In the genomic region with DNA sequence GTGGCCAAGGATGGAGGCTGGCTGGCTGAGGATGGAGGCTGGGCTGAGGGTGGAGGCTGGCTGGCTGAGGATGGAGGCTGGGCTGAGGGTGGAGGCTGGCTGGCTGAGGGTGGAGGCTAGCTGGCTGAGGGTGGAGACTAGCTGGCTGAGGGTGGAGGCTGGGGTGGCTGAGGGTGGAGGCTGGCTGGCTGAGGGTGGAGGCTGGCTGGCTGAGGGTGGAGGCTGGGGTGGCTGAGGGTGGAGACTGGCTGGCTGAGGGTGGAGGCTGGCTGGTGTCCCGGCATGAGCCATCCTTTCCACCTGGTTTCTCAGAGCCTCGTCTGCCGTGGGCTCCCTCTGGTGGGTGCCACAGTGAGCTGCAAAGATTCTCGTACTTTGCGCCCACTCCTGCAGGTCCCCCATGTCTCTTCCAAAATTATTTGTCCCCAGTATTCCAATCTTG, we compare ENCODE assay signal across 8 cellular contexts.
DNase-seq lines count a peak whose midpoint lies in the region; ATAC-seq and TF ChIP-seq lines count a peak whose summit lies in the region.

No MANE protein-coding gene starts in this region.

- H3K27ac Mint-ChIP-seq in activated CD8-positive, alpha-beta T cell treated with anti-CD3 and anti-CD28 coated beads, Interleukin-2, amount 10 ng/mL, durations not matched to agents 7 days and 5 days: no peak overlapping the region

- intact Hi-C loops in IMR-90 (cut with micrococcal nuclease) (no loop called here), tibial artery (cut with DNase I; ENCODE audit: low total_unique reads) (no loop called here)

- 45% methylated on average over 5 of the region's 5 CpGs; no CpG with 5 or more reads in 1 of the 2 experiments for WGBS in IMR-90 (ENCODE audit: extremely low coverage in 2 of 2, insufficient read length in 1 of 2), 2 experiments

- H3K4me3 ChIP-seq in IMR-90 (ENCODE audit: insufficient read depth, low read depth, low read length) (no peak overlapping the region), tibial artery (no peak overlapping the region)

- H3K79me1 ChIP-seq in IMR-90 (ENCODE audit: low read depth in 1 of 2, low read length in 2 of 2): no peaks in the 10 kb centered on the region

- H3K56ac ChIP-seq in IMR-90 (ENCODE audit: extremely low read depth, insufficient read depth, low read length): no peak overlapping the region

- peak; percentile 88 for DNase-seq in DMS 273 (lab: John Stamatoyannopoulos, UW; ENCODE audit: unreplicated experiment)
- DNase-seq in DMS 273 treated with DMSO at 0.1 percent for 48 hours (lab: John Stamatoyannopoulos, UW): no peak
- peak; percentile 25 for DNase-seq in IMR-90
- DNase-seq in activated CD8-positive, alpha-beta T cell treated with anti-CD3 and anti-CD28 coated beads, Interleukin-2, amount 10 ng/mL, durations not matched to agents 7 days and 5 days: peak; percentile 42
- peak; percentile 28 for DNase-seq in iris pigment epithelial cell (ENCODE audit: low read depth)
- peak in 1 of 2 donors; percentile 60 for DNase-seq in tibial artery
- no peak for DNase-seq in effector CD4-positive, alpha-beta T cell

- H2AK9ac ChIP-seq in IMR-90 (replicated peaks; ENCODE audit: low read depth, low read length, poor library complexity): no peak overlapping the region

- H4K91ac ChIP-seq in IMR-90 (ENCODE audit: insufficient read depth, low read depth, low read length): no peak overlapping the region

- H3K23ac ChIP-seq in IMR-90 (ENCODE audit: low read depth, low read length): no peak overlapping the region

- no peak overlapping the region for H4K8ac ChIP-seq in IMR-90 (ENCODE audit: low read depth in 2 of 2, low read length in 2 of 2)

- H3K36me3 Mint-ChIP-seq in activated CD8-positive, alpha-beta T cell treated with anti-CD3 and anti-CD28 coated beads, Interleukin-2, amount 10 ng/mL, durations not matched to agents 7 days and 5 days (ENCODE audit: low read depth): no peaks in the 10 kb centered on the region

- H2AK5ac ChIP-seq in IMR-90 (ENCODE audit: low read depth, low read length): no peak overlapping the region

- no peak overlapping the region for H3K14ac ChIP-seq in IMR-90 (replicated peaks; ENCODE audit: low read depth, low read length)

- H3K9me3 ChIP-seq in IMR-90 (ENCODE audit: control insufficient read depth, insufficient read depth, low read length) (peaks cover 9% of the 10 kb centered on the region), tibial artery (peaks cover 0 to 9% (median 7%) of the 10 kb centered on the region in 3 donors)

- dilution Hi-C loops in IMR-90 (cut with HindIII; ENCODE audit: low sequenced_read_pairs, unreplicated experiment): no loop called here

- TF ChIP-seq RAD21 in IMR-90 (IDR thresholded peaks at IDR 0.05; ENCODE audit: low read length): peak; percentile 48

- H3K4ac ChIP-seq in IMR-90 (ENCODE audit: low read depth, low read length): no peak overlapping the region

- H2BK20ac ChIP-seq in IMR-90 (ENCODE audit: low read depth, low read length): no peak overlapping the region

- no peak overlapping the region for H3K18ac ChIP-seq in IMR-90 (ENCODE audit: low read depth, low read length)

- H2AFZ ChIP-seq in IMR-90 (replicated peaks; ENCODE audit: low read length, poor library complexity): no peak overlapping the region

- no peak overlapping the region for H3K9ac ChIP-seq in IMR-90 (ENCODE audit: low read depth, low read length)

- no TSS peak for BruUV-seq in IMR-90 (replicated peaks; lab: Mats Ljungman, UMichigan)

- no peaks in the 10 kb centered on the region for H4K20me1 ChIP-seq in IMR-90 (ENCODE audit: insufficient read depth, low read length)

- H3K9me3 Mint-ChIP-seq in activated CD8-positive, alpha-beta T cell treated with anti-CD3 and anti-CD28 coated beads, Interleukin-2, amount 10 ng/mL, durations not matched to agents 7 days and 5 days (ENCODE audit: insufficient read depth): peaks cover 14% of the 10 kb centered on the region

- ATAC-seq in IMR-90 (ENCODE audit: low read depth): peak; percentile 60
- peak; percentile 47 for ATAC-seq in activated CD8-positive, alpha-beta T cell treated with anti-CD3 and anti-CD28 coated beads, Interleukin-2, amount 10 ng/mL, durations not matched to agents 7 days and 5 days
- ATAC-seq in GM19455 (IDR thresholded peaks at IDR 0.05; ENCODE audit: unreplicated experiment): no peak

- H2BK5ac ChIP-seq in IMR-90 (ENCODE audit: low read depth, low read length, poor library complexity, severe bottlenecking): no peak overlapping the region

- peaks cover 11% of the 10 kb centered on the region for H3K27me3 Mint-ChIP-seq in activated CD8-positive, alpha-beta T cell treated with anti-CD3 and anti-CD28 coated beads, Interleukin-2, amount 10 ng/mL, durations not matched to agents 7 days and 5 days (ENCODE audit: low read depth)

- peaks cover 11% of the 10 kb centered on the region for H3K27me3 ChIP-seq in IMR-90 (ENCODE audit: control insufficient read depth, insufficient read depth, low read length)
- peaks cover 0 to 50% of the 10 kb centered on the region in 2 donors for H3K27me3 ChIP-seq in tibial artery

- no peak overlapping the region for H3K4me2 ChIP-seq in IMR-90 (ENCODE audit: low read depth, low read length)

- H3K36me3 ChIP-seq in IMR-90 (ENCODE audit: control insufficient read depth, insufficient read depth, low read length) (no peaks in the 10 kb centered on the region), tibial artery (no peaks in the 10 kb centered on the region)

- H3K9me1 ChIP-seq in IMR-90 (ENCODE audit: insufficient read depth, low read length): no peaks in the 10 kb centered on the region

- CTCF ChIA-PET in IMR-90 (lab: Yijun Ruan, JAX): no interaction called here
- CTCF ChIA-PET in activated CD8-positive, alpha-beta T cell treated with anti-CD3 and anti-CD28 coated beads, Interleukin-2, amount 10 ng/mL, durations not matched to agents 7 days and 5 days (lab: Charles Lee): interaction anchor here (1.1 kb wide), 2 partner anchors 166 to 590 kb away, joined by 3 to 4 read pairs; no protein-coding TSS in a partner anchor

- H3K4me1 ChIP-seq in IMR-90 (ENCODE audit: control insufficient read depth, insufficient read depth, low read length) (no peaks in the 10 kb centered on the region), tibial artery (no peaks in the 10 kb centered on the region)

- no peak overlapping the region for H4K5ac ChIP-seq in IMR-90 (ENCODE audit: low read depth, low read length)

- peaks cover 7% of the 10 kb centered on the region for H3K4me1 Mint-ChIP-seq in activated CD8-positive, alpha-beta T cell treated with anti-CD3 and anti-CD28 coated beads, Interleukin-2, amount 10 ng/mL, durations not matched to agents 7 days and 5 days (ENCODE audit: low read depth)

- POLR2A ChIA-PET in IMR-90 (lab: Charles Lee; ENCODE audit: unreplicated experiment): no interaction called here
- POLR2A ChIA-PET in activated CD8-positive, alpha-beta T cell treated with anti-CD3 and anti-CD28 coated beads, Interleukin-2, amount 10 ng/mL, durations not matched to agents 7 days and 5 days (lab: Charles Lee): no interaction called here

- H3K27ac ChIP-seq in IMR-90 (ENCODE audit: insufficient read depth, low read length): no peak overlapping the region
- no peak overlapping the region for H3K27ac ChIP-seq in tibial artery

- TF ChIP-seq CTCF in IMR-90 (conservative IDR thresholded peaks at IDR 0.05; ENCODE audit: low read depth, low read length) (peak; percentile 38; the same call in 1 of the 2 replicates), tibial artery (IDR thresholded peaks at IDR 0.05) (peak; percentile 8 to 18)

- H3K4me3 Mint-ChIP-seq in activated CD8-positive, alpha-beta T cell treated with anti-CD3 and anti-CD28 coated beads, Interleukin-2, amount 10 ng/mL, durations not matched to agents 7 days and 5 days: no peak overlapping the region

- no peak overlapping the region for H2BK120ac ChIP-seq in IMR-90 (ENCODE audit: low read depth, low read length)

- in situ Hi-C loops in IMR-90 (cut with MboI; ENCODE audit: low sequenced_read_pairs): no loop called here

- H2BK15ac ChIP-seq in IMR-90 (ENCODE audit: low read depth, low read length): no peak overlapping the region

- no peak for TF ChIP-seq POLR2A in IMR-90 (IDR thresholded peaks at IDR 0.05; ENCODE audit: low read depth, low read length)

TF ChIP-seq in IMR-90, 13 proteins besides CTCF, POLR2A, EP300 and RAD21:
- TF ChIP-seq NFE2L2 (IDR thresholded peaks at IDR 0.05; ENCODE audit: low read depth, low read length): no peak
- TF ChIP-seq SMC3 (IDR thresholded peaks at IDR 0.05; ENCODE audit: low read depth, low read length): peak; percentile 46
TF ChIP-seq in IMR-90: peak in this region for 1.

Comparison
In these comparisons a context has a peak if more than half of its experiments do, and no peak if none do; other contexts are left out.
1. DNase-seq: peak in DMS 273 (single experiment), IMR-90 (single experiment), activated CD8-positive, alpha-beta T cell treated with anti-CD3 and anti-CD28 coated beads, Interleukin-2, amount 10 ng/mL, durations not matched to agents 7 days and 5 days (single experiment) and iris pigment epithelial cell (single experiment); none in DMS 273 treated with DMSO at 0.1 percent for 48 hours (single experiment) and effector CD4-positive, alpha-beta T cell (single experiment).